In genomic region chr7:96663457-96663856, GRCh38 we compare ENCODE assay signal across 12 cellular contexts. TPM values are rescaled to one million over a fixed set of nuclear protein-coding genes. Genes with fewer than 3 reads are reported as not detected.
DNase-seq lines count a peak whose midpoint lies in the region; ATAC-seq and TF ChIP-seq lines count a peak whose summit lies in the region.
"Had no signal": no experiment of that assay in that cellular context is flagged by ENCODE, and none has a peak within 500 bp of the region (broad histone marks: within the 10 kb centered on the region; RNA-seq: fewer than 3 reads in every experiment).

No MANE protein-coding gene starts in this region.

- no peak overlapping the region for H3K4me3 Mint-ChIP-seq in activated T-helper 2 cell treated with anti-CD3 and anti-CD28 coated beads, Interferon-gamma antibody, Interleukin-2, Interleukin-4, amounts not matched to agents 10 μg/mL and 5 μg/mL and 100 μg/mL, durations not matched to agents 14 hours and 24 hours and 36 hours (ENCODE audit: low read depth)

- H3K9me3 ChIP-seq in A673 (ENCODE audit: low read depth, low read length, poor library complexity, severe bottlenecking) = no peaks in the 10 kb centered on the region

- ATAC-seq in GM18502 (IDR thresholded peaks at IDR 0.05; ENCODE audit: poor library complexity, unreplicated experiment) = peak; percentile 94
- ATAC-seq in HG03097 (IDR thresholded peaks at IDR 0.05; ENCODE audit: low FRiP score, unreplicated experiment) = peak; percentile 99
- ATAC-seq: HCT116 had no signal

- peaks cover 3% of the 10 kb centered on the region for H3K27me3 Mint-ChIP-seq in activated T-helper 2 cell treated with anti-CD3 and anti-CD28 coated beads, Interferon-gamma antibody, Interleukin-2, Interleukin-4, amounts not matched to agents 10 μg/mL and 5 μg/mL and 100 μg/mL, durations not matched to agents 14 hours and 24 hours and 36 hours (ENCODE audit: low read depth)

- CTCF ChIA-PET in A673 (lab: Charles Lee) = no interaction called here

- no peaks in the 10 kb centered on the region for H3K9me3 Mint-ChIP-seq in activated T-helper 2 cell treated with anti-CD3 and anti-CD28 coated beads, Interferon-gamma antibody, Interleukin-2, Interleukin-4, amounts not matched to agents 10 μg/mL and 5 μg/mL and 100 μg/mL, durations not matched to agents 14 hours and 24 hours and 36 hours

- H3K4me3 ChIP-seq in A673 (ENCODE audit: low read depth, low read length, poor library complexity, severe bottlenecking) = no peak overlapping the region

- H3K27ac ChIP-seq in A673 (ENCODE audit: low read depth, low read length, poor library complexity, severe bottlenecking) = no peak overlapping the region

- no TSS peak for BruUV-seq in A673 (replicated peaks; lab: Mats Ljungman, UMichigan)

- no peaks in the 10 kb centered on the region for H3K36me3 ChIP-seq in A673 (ENCODE audit: insufficient read depth, low read length, poor library complexity, severe bottlenecking)

- no peaks in the 10 kb centered on the region for H3K4me1 ChIP-seq in A673 (ENCODE audit: insufficient read depth, low read length, poor library complexity, severe bottlenecking)

- no peaks in the 10 kb centered on the region for H3K27me3 ChIP-seq in A673 (replicated peaks; ENCODE audit: insufficient read depth, low read depth, low read length, poor library complexity)

- intact Hi-C loops in A673 (cut with micrococcal nuclease; ENCODE audit: unreplicated experiment) = no loop called here
- intact Hi-C loops in activated T-helper 2 cell treated with anti-CD3 and anti-CD28 coated beads, Interferon-gamma antibody, Interleukin-2, Interleukin-4, amounts not matched to agents 10 μg/mL and 5 μg/mL and 100 μg/mL, durations not matched to agents 14 hours and 24 hours and 36 hours (cut with micrococcal nuclease) = no loop called here

- no peaks in the 10 kb centered on the region for H3K36me3 Mint-ChIP-seq in activated T-helper 2 cell treated with anti-CD3 and anti-CD28 coated beads, Interferon-gamma antibody, Interleukin-2, Interleukin-4, amounts not matched to agents 10 μg/mL and 5 μg/mL and 100 μg/mL, durations not matched to agents 14 hours and 24 hours and 36 hours (ENCODE audit: low read depth)

- no peak overlapping the region for H3K27ac Mint-ChIP-seq in activated T-helper 2 cell treated with anti-CD3 and anti-CD28 coated beads, Interferon-gamma antibody, Interleukin-2, Interleukin-4, amounts not matched to agents 10 μg/mL and 5 μg/mL and 100 μg/mL, durations not matched to agents 14 hours and 24 hours and 36 hours

- POLR2A ChIA-PET in A673 (lab: Charles Lee; ENCODE audit: low non-redundant PET) = no interaction called here

- TF ChIP-seq CTCF in GM20000 (IDR thresholded peaks at IDR 0.05; ENCODE audit: extremely low read depth, missing control alignments) = no peak
- TF ChIP-seq CTCF in A673 (conservative IDR thresholded peaks at IDR 0.05; ENCODE audit: low read depth, low read length) = no peak

- peaks cover 9% of the 10 kb centered on the region for H3K4me1 Mint-ChIP-seq in activated T-helper 2 cell treated with anti-CD3 and anti-CD28 coated beads, Interferon-gamma antibody, Interleukin-2, Interleukin-4, amounts not matched to agents 10 μg/mL and 5 μg/mL and 100 μg/mL, durations not matched to agents 14 hours and 24 hours and 36 hours (ENCODE audit: low read depth)

- DNase-seq in GM20000 (ENCODE audit: low spot score) (peak; percentile 6), RPMI8226 (peak; percentile 29), A673 (ENCODE audit: low spot score) (no peak), amygdala (lab: John Stamatoyannopoulos, UW) (no peak), NCI-H1105 (lab: John Stamatoyannopoulos, UW) (no peak)
- no peak for DNase-seq in activated T-helper 2 cell treated with anti-CD3 and anti-CD28 coated beads, Interferon-gamma antibody, Interleukin-2, Interleukin-4, amounts not matched to agents 10 μg/mL and 5 μg/mL and 100 μg/mL, durations not matched to agents 14 hours and 24 hours and 36 hours (ENCODE audit: low spot score)
- DNase-seq: activated effector memory CD4-positive, alpha-beta T cell treated with anti-CD3 and anti-CD28 coated beads, Interleukin-2, amount 50 U/mL, for 16 hours; effector memory CD4-positive, alpha-beta T cell; NCI-H2029 had no signal

RNA-seq across cellular contexts. Expression of gene SEM1, which starts 46.2 kb away (rescaled TPM):
- 115 and 122 TPM in 2 replicates for total RNA-seq in A673 (2021)
- total RNA-seq in activated T-helper 2 cell treated with anti-CD3 and anti-CD28 coated beads, Interferon-gamma antibody, Interleukin-2, Interleukin-4, amounts not matched to agents 10 μg/mL and 5 μg/mL and 100 μg/mL, durations not matched to agents 14 hours and 24 hours and 36 hours = 39.0 and 51.9 TPM in 2 replicates

Comparison
In these comparisons a context has a peak if more than half of its experiments do, and no peak if none do; other contexts are left out.
1. DNase-seq: peak in GM20000 (single experiment) and RPMI8226 (single experiment); none in A673 (single experiment), activated T-helper 2 cell treated with anti-CD3 and anti-CD28 coated beads, Interferon-gamma antibody, Interleukin-2, Interleukin-4, amounts not matched to agents 10 μg/mL and 5 μg/mL and 100 μg/mL, durations not matched to agents 14 hours and 24 hours and 36 hours (single experiment), amygdala (0 of 56) and NCI-H1105 (single experiment).